ENCODE assay signal across 9 cellular contexts in genomic region chr2:131040661-131041401, GRCh38. TPM values are rescaled to one million over a fixed set of nuclear protein-coding genes. Genes with fewer than 3 reads are reported as not detected.
DNase-seq lines count a peak whose midpoint lies in the region; ATAC-seq and TF ChIP-seq lines count a peak whose summit lies in the region.
"Had no signal": no experiment of that assay in that cellular context is flagged by ENCODE, and none has a peak within 500 bp of the region (broad histone marks: within the 10 kb centered on the region; RNA-seq: fewer than 3 reads in every experiment).

No MANE protein-coding gene starts in this region.

- H3K27me3 Mint-ChIP-seq in activated CD8-positive, alpha-beta memory T cell treated with anti-CD3 and anti-CD28 coated beads, Interleukin-2, amount 10 ng/mL, durations not matched to agents 7 days and 5 days, result peaks cover 30% of the 10 kb centered on the region
- H3K27me3 Mint-ChIP-seq in activated naive CD8-positive, alpha-beta T cell treated with anti-CD3 and anti-CD28 coated beads, Interleukin-2, amount 10 ng/mL, durations not matched to agents 7 days and 5 days, result peaks cover 8% of the 10 kb centered on the region
- peaks cover 2 to 6% (median 3%) of the 10 kb centered on the region in 3 donors for H3K27me3 Mint-ChIP-seq in immature natural killer cell (ENCODE audit: low read depth in 3 of 3)

- peak overlapping the region; percentile 63 for H3K27ac Mint-ChIP-seq in activated CD8-positive, alpha-beta memory T cell treated with anti-CD3 and anti-CD28 coated beads, Interleukin-2, amount 10 ng/mL, durations not matched to agents 7 days and 5 days
- H3K27ac Mint-ChIP-seq in activated naive CD8-positive, alpha-beta T cell treated with anti-CD3 and anti-CD28 coated beads, Interleukin-2, amount 10 ng/mL, durations not matched to agents 7 days and 5 days, result peak overlapping the region; percentile 91
- H3K27ac Mint-ChIP-seq in immature natural killer cell, result peak overlapping the region in 1 of 6 donors; percentile 10
- no peak overlapping the region for H3K27ac Mint-ChIP-seq in stimulated activated effector memory CD8-positive, alpha-beta T cell treated with anti-CD3 and anti-CD28 coated beads, Interleukin-12 subunit alpha, Interleukin-12 subunit beta, amount 100 ng/mL, for 72 hours

- TF ChIP-seq POLR2A in transverse colon (IDR thresholded peaks at IDR 0.05), result no peak

- peaks cover 30% of the 10 kb centered on the region for H3K4me1 Mint-ChIP-seq in activated CD8-positive, alpha-beta memory T cell treated with anti-CD3 and anti-CD28 coated beads, Interleukin-2, amount 10 ng/mL, durations not matched to agents 7 days and 5 days
- peaks cover 17% of the 10 kb centered on the region for H3K4me1 Mint-ChIP-seq in activated naive CD8-positive, alpha-beta T cell treated with anti-CD3 and anti-CD28 coated beads, Interleukin-2, amount 10 ng/mL, durations not matched to agents 7 days and 5 days
- peaks cover 11 to 15% of the 10 kb centered on the region in 2 donors for H3K4me1 Mint-ChIP-seq in immature natural killer cell
- H3K4me1 Mint-ChIP-seq in stimulated activated effector memory CD8-positive, alpha-beta T cell treated with anti-CD3 and anti-CD28 coated beads, Interleukin-12 subunit alpha, Interleukin-12 subunit beta, amount 100 ng/mL, for 72 hours, result peaks cover 23% of the 10 kb centered on the region

- POLR2A ChIA-PET in activated naive CD8-positive, alpha-beta T cell treated with anti-CD3 and anti-CD28 coated beads, Interleukin-2, amount 10 ng/mL, durations not matched to agents 7 days and 5 days (lab: Charles Lee), result interaction anchor here (0.5 to 4.2 kb wide), 8 partner anchors 8 to 699 kb away, joined by 3 to 28 read pairs (median 4); partner anchors contain the start of genes FAM168B and PLEKHB2

- intact Hi-C loops in transverse colon (cut with DNase I; ENCODE audit: low total_unique reads), result no loop called here

- peak; percentile 40 for ATAC-seq in activated CD8-positive, alpha-beta memory T cell treated with anti-CD3 and anti-CD28 coated beads, Interleukin-2, amount 10 ng/mL, durations not matched to agents 7 days and 5 days
- ATAC-seq in activated naive CD8-positive, alpha-beta T cell treated with anti-CD3 and anti-CD28 coated beads, Interleukin-2, amount 10 ng/mL, durations not matched to agents 7 days and 5 days (ENCODE audit: low read depth), result peak; percentile 44
- no peak for ATAC-seq in stimulated activated effector memory CD8-positive, alpha-beta T cell treated with anti-CD3 and anti-CD28 coated beads, Interleukin-12 subunit alpha, Interleukin-12 subunit beta, amount 100 ng/mL, for 72 hours

- peaks cover 39% of the 10 kb centered on the region for H3K27me3 ChIP-seq in transverse colon

- TF ChIP-seq EP300 in transverse colon (IDR thresholded peaks at IDR 0.05; ENCODE audit: low read depth), result no peak

- CTCF ChIA-PET in activated CD8-positive, alpha-beta memory T cell treated with anti-CD3 and anti-CD28 coated beads, Interleukin-2, amount 10 ng/mL, durations not matched to agents 7 days and 5 days (lab: Charles Lee), result interaction anchor here (1.0 to 1.9 kb wide), 5 partner anchors 30 to 244 kb away, joined by 4 to 8 read pairs (median 4); no protein-coding TSS in a partner anchor

- DNase-seq in activated CD8-positive, alpha-beta memory T cell treated with anti-CD3 and anti-CD28 coated beads, Interleukin-2, amount 10 ng/mL, durations not matched to agents 7 days and 5 days, result peak; percentile 59
- DNase-seq in activated CD8-positive, alpha-beta memory T cell treated with anti-CD3 and anti-CD28 coated beads, Interleukin-2, amount 50 U/mL, for 48 hours, result no peak
- DNase-seq in activated naive CD8-positive, alpha-beta T cell treated with anti-CD3 and anti-CD28 coated beads, Interleukin-2, amount 10 ng/mL, durations not matched to agents 7 days and 5 days, result no peak
- DNase-seq in immature natural killer cell (no peak), transverse colon (no peak), GM20000 (ENCODE audit: low spot score) (no peak), GF-D8 (lab: John Stamatoyannopoulos, UW) (no peak)
- DNase-seq in stimulated activated effector memory CD8-positive, alpha-beta T cell treated with anti-CD3 and anti-CD28 coated beads, Interleukin-12 subunit alpha, Interleukin-12 subunit beta, amount 100 ng/mL, for 72 hours (ENCODE audit: low spot score in 2 of 2), result peak in 1 of 2 donors; percentile 52
- DNase-seq: MM.1S had no signal

- in situ Hi-C loops in transverse colon (cut with MboI; ENCODE audit: low pct_ligation_motif_present in 1 of 4, low pct_unique_long_range_greater_than_20kb in 1 of 4, low sequenced_read_pairs in 3 of 4), result no loop called here

- H3K27ac ChIP-seq in transverse colon, result no peak overlapping the region

- H3K4me3 ChIP-seq in transverse colon, result no peak overlapping the region

- H3K4me3 Mint-ChIP-seq in activated CD8-positive, alpha-beta memory T cell treated with anti-CD3 and anti-CD28 coated beads, Interleukin-2, amount 10 ng/mL, durations not matched to agents 7 days and 5 days, result peak overlapping the region; percentile 57
- peak overlapping the region; percentile 83 for H3K4me3 Mint-ChIP-seq in activated naive CD8-positive, alpha-beta T cell treated with anti-CD3 and anti-CD28 coated beads, Interleukin-2, amount 10 ng/mL, durations not matched to agents 7 days and 5 days
- peak overlapping the region; percentile 13 to 66 (median 41) for H3K4me3 Mint-ChIP-seq in immature natural killer cell
- peak overlapping the region; percentile 57 for H3K4me3 Mint-ChIP-seq in stimulated activated effector memory CD8-positive, alpha-beta T cell treated with anti-CD3 and anti-CD28 coated beads, Interleukin-12 subunit alpha, Interleukin-12 subunit beta, amount 100 ng/mL, for 72 hours

- H3K4me1 ChIP-seq in transverse colon, result peaks cover 0 to 10% (median 2%) of the 10 kb centered on the region in 4 donors

- no peaks in the 10 kb centered on the region for H3K9me3 Mint-ChIP-seq in activated CD8-positive, alpha-beta memory T cell treated with anti-CD3 and anti-CD28 coated beads, Interleukin-2, amount 10 ng/mL, durations not matched to agents 7 days and 5 days (ENCODE audit: low read depth)
- H3K9me3 Mint-ChIP-seq in activated naive CD8-positive, alpha-beta T cell treated with anti-CD3 and anti-CD28 coated beads, Interleukin-2, amount 10 ng/mL, durations not matched to agents 7 days and 5 days, result no peaks in the 10 kb centered on the region
- H3K9me3 Mint-ChIP-seq in immature natural killer cell, result no peaks in the 10 kb centered on the region
- H3K9me3 Mint-ChIP-seq in stimulated activated effector memory CD8-positive, alpha-beta T cell treated with anti-CD3 and anti-CD28 coated beads, Interleukin-12 subunit alpha, Interleukin-12 subunit beta, amount 100 ng/mL, for 72 hours, result no peaks in the 10 kb centered on the region

- TF ChIP-seq CTCF in transverse colon (IDR thresholded peaks at IDR 0.05) (no peak), GM20000 (IDR thresholded peaks at IDR 0.05; ENCODE audit: extremely low read depth, missing control alignments) (no peak)

- H3K36me3 ChIP-seq in transverse colon, result no peaks in the 10 kb centered on the region

- no peaks in the 10 kb centered on the region for H3K9me3 ChIP-seq in transverse colon

- 70% methylated on average over 20 of the region's 23 CpGs; no CpG with 5 or more reads in 1 of the 2 donors for WGBS in transverse colon (ENCODE audit: low coverage in 1 of 2), 2 donors

- H3K36me3 Mint-ChIP-seq in activated CD8-positive, alpha-beta memory T cell treated with anti-CD3 and anti-CD28 coated beads, Interleukin-2, amount 10 ng/mL, durations not matched to agents 7 days and 5 days, result no peaks in the 10 kb centered on the region
- peaks cover 3% of the 10 kb centered on the region for H3K36me3 Mint-ChIP-seq in activated naive CD8-positive, alpha-beta T cell treated with anti-CD3 and anti-CD28 coated beads, Interleukin-2, amount 10 ng/mL, durations not matched to agents 7 days and 5 days
- H3K36me3 Mint-ChIP-seq in immature natural killer cell, result no peaks in the 10 kb centered on the region
- peaks cover under 1% of the 10 kb centered on the region for H3K36me3 Mint-ChIP-seq in stimulated activated effector memory CD8-positive, alpha-beta T cell treated with anti-CD3 and anti-CD28 coated beads, Interleukin-12 subunit alpha, Interleukin-12 subunit beta, amount 100 ng/mL, for 72 hours

RNA-seq across cellular contexts. Expression of gene FAM168B, which starts 52.4 kb away (rescaled TPM):
- 10 to 100 TPM; 40.6 to 65.5 TPM for total RNA-seq in activated CD8-positive, alpha-beta memory T cell treated with anti-CD3 and anti-CD28 coated beads, Interleukin-2, amount 10 ng/mL, durations not matched to agents 7 days and 5 days
- total RNA-seq in activated naive CD8-positive, alpha-beta T cell treated with anti-CD3 and anti-CD28 coated beads, Interleukin-2, amount 10 ng/mL, durations not matched to agents 7 days and 5 days, result 10 to 100 TPM; 63.0 to 67.9 TPM
- polyA plus RNA-seq in immature natural killer cell, result 10 to 100 TPM; 20.3 to 47.0 (median 23.6) TPM
- 100 to 1,000 TPM in 3 of 4 donors, 10 to 100 TPM in 1; 31.6 to 124 (median 110) TPM for total RNA-seq in transverse colon
